ENCODE assay signal across 8 cellular contexts in the genomic region with DNA sequence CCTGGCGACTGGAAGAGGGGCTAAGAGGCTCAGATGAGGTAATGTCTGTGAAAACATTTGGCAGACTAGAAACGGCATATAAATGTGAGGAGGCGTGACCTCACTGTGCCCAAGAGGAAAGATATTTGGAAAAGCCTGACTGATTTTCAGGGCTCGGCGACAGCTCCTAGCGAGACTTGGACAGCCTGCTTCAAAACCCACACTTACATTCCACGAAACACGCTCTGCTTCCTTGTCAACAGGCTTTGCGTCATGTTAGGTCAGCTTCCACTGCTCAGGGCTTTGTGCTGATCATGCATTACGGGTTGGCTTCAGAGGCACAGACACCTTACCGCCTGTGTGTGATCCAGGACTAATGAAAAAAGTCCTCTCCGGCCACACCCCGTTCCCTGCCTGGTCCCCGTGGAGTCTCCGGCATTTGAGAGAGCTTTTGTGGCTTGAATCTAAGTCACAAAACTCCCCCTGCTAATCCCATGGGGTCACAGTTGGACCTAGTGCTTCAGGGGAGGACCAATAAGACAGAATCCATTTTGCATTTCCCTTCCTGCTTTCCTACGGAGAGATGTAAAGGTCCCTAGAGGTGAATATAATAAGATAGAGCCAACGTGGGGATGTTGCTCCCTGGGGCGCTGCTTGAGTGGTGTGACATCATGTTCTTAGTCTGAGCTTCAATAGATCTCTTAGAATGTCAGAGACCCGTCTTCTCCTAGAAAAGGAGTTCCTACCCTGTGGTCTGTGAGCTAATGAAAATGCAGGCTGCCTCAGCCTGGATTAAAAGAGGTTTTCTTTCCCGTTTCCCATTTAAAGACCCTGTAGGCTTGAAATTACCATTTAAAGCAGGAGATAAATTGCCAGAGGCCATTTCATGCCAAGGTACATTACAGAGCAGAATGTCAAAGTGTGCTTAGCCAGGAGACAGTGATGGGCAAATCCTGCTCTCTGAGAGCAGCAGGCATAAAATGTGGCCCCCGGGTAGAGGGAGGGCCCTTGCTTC.
DNase-seq lines count a peak whose midpoint lies in the region; ATAC-seq and TF ChIP-seq lines count a peak whose summit lies in the region.

No MANE protein-coding gene starts in this region.

- H3K27ac ChIP-seq in BLaER1 (no peak overlapping the region), OCI-LY3 (ENCODE audit: low read length) (no peak overlapping the region)

- ATAC-seq in HG03139 (IDR thresholded peaks at IDR 0.05; ENCODE audit: unreplicated experiment) (no peak), HG02885 (IDR thresholded peaks at IDR 0.05; ENCODE audit: poor library complexity, unreplicated experiment) (no peak)

- TF ChIP-seq CTCF in OCI-LY3 (IDR thresholded peaks at IDR 0.05; ENCODE audit: low read depth, low read length): no peak
- TF ChIP-seq CTCF in foreskin fibroblast (IDR thresholded peaks at IDR 0.05; ENCODE audit: low read depth, low read length): no peak

- peaks cover 17% of the 10 kb centered on the region for H3K27me3 ChIP-seq in BLaER1
- no peaks in the 10 kb centered on the region for H3K27me3 ChIP-seq in OCI-LY3 (ENCODE audit: low read depth, low read length)
- no peaks in the 10 kb centered on the region for H3K27me3 ChIP-seq in neuron (ENCODE audit: insufficient read depth, low read length)

- H3K4me2 ChIP-seq in BLaER1 (peak overlapping the region; percentile 78), OCI-LY3 (ENCODE audit: low read length) (peak overlapping the region; percentile 80)

- no peak overlapping the region for H3K9ac ChIP-seq in BLaER1
- H3K9ac ChIP-seq in OCI-LY3 (ENCODE audit: low read length): peak overlapping the region; percentile 26; the same call in 1 of the 2 replicates

- H4K20me1 ChIP-seq in BLaER1 (no peaks in the 10 kb centered on the region), OCI-LY3 (ENCODE audit: insufficient read depth, low read length) (no peaks in the 10 kb centered on the region)

- peak; percentile 50 to 69 for DNase-seq in foreskin fibroblast
- no peak for DNase-seq in T-helper 2 cell
- no peak for DNase-seq in SKM-1 treated with dmso at 0.1 percent for 144 hours (lab: John Stamatoyannopoulos, UW; ENCODE audit: unreplicated experiment)

- H2AFZ ChIP-seq in OCI-LY3 (ENCODE audit: low read depth, low read length) (peak overlapping the region; percentile 86), neuron (ENCODE audit: low read depth, low read length) (peak overlapping the region; percentile 2)

- H3K36me3 ChIP-seq in BLaER1 (no peaks in the 10 kb centered on the region), OCI-LY3 (replicated peaks; ENCODE audit: low read depth, low read length) (no peaks in the 10 kb centered on the region), neuron (ENCODE audit: insufficient read depth, low read length) (no peaks in the 10 kb centered on the region)

- no peaks in the 10 kb centered on the region for H3K79me2 ChIP-seq in OCI-LY3 (ENCODE audit: low read length)

- no peaks in the 10 kb centered on the region for H3K9me3 ChIP-seq in BLaER1
- no peaks in the 10 kb centered on the region for H3K9me3 ChIP-seq in OCI-LY3 (ENCODE audit: insufficient read depth, low read length)
- no peaks in the 10 kb centered on the region for H3K9me3 ChIP-seq in neuron (ENCODE audit: low read length)

- H3K4me1 ChIP-seq in BLaER1: peaks cover 26% of the 10 kb centered on the region
- H3K4me1 ChIP-seq in OCI-LY3 (ENCODE audit: low read length): no peaks in the 10 kb centered on the region
- peaks cover 68% of the 10 kb centered on the region for H3K4me1 ChIP-seq in neuron (ENCODE audit: insufficient read depth, low read length)

- peak overlapping the region; percentile 42; the same call in 1 of the 2 replicates for H3K4me3 ChIP-seq in BLaER1
- H3K4me3 ChIP-seq in OCI-LY3 (ENCODE audit: low read length): peak overlapping the region; percentile 73
- H3K4me3 ChIP-seq in foreskin fibroblast (ENCODE audit: low read depth in 1 of 2, low read length in 2 of 2): peak overlapping the region in 1 of 2 donors; percentile 7
- peak overlapping the region; percentile 46 for H3K4me3 ChIP-seq in neuron (ENCODE audit: low read length)

Comparison
In these comparisons a context has a peak if more than half of its experiments do, and no peak if none do; other contexts are left out.
1. DNase-seq: peak in foreskin fibroblast (2 of 2); none in T-helper 2 cell (0 of 5) and SKM-1 treated with dmso at 0.1 percent for 144 hours (single experiment).